Comparison of ENCODE assay signal across 8 cellular contexts in genomic region chr2:185537689-185538088, GRCh38.
"Had no signal": no experiment of that assay in that cellular context is flagged by ENCODE, and none has a peak within 500 bp of the region (broad histone marks: within the 10 kb centered on the region; RNA-seq: fewer than 3 reads in every experiment).

No MANE protein-coding gene starts in this region.

- FAIRE-seq: H54, HTR-8/SVneo had no signal

- H3K9ac ChIP-seq: KMS-11 had no signal

- DNase-seq: GOT3, H9, HCEC 1CT, Karpas-422, KBM-7 had no signal

- H3K27ac ChIP-seq: KMS-11 had no signal

- H3K4me2 ChIP-seq: KMS-11 had no signal
